Comparison of ENCODE assay signal across 24 cellular contexts in the genomic region with DNA sequence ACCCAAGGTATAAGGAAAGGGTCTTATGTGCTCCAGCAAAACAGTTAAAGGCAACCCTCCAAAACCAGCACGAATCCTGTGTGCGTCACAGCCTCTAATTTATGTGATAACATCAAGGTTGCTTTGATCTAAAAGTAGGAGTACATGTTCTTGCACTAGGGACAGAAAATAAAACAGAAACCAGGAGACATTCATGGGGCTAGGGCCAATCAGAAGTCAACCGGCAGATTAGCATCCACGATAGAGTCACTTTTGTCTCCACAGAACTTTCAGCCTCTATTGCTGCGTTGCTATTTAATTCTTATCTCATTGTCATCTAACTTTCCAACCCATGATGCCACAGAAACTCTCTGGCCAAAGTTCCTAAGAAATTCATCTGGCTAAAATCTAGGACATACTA.
A peak's percentile ranks its signal among the peaks of the same experiment; 100 is the strongest.
DNase-seq lines count a peak whose midpoint lies in the region; ATAC-seq, FAIRE-seq and TF ChIP-seq lines count a peak whose summit lies in the region.
"Had no signal": no experiment of that assay in that cellular context is flagged by ENCODE, and none has a peak within 500 bp of the region (broad histone marks: within the 10 kb centered on the region; RNA-seq: fewer than 3 reads in every experiment).

No MANE protein-coding gene starts in this region.

- peak; percentile 55 for FAIRE-seq in bronchial epithelial cell (lab: Jason Lieb, UNC)
- FAIRE-seq: A549, D721Med, GM12891, GM18507 had no signal

- H3F3A ChIP-seq in GM23338 (replicated peaks; ENCODE audit: low read depth) = no peaks in the 10 kb centered on the region

- intact Hi-C loops in left cardiac atrium (cut with DNase I) = no loop called here

- H3K27me3 Mint-ChIP-seq in GM23338 (ENCODE audit: insufficient read depth, low read depth, poor library complexity) (no peaks in the 10 kb centered on the region), mesothelial cell of epicardium (ENCODE audit: low read depth) (no peaks in the 10 kb centered on the region)
- H3K27me3 Mint-ChIP-seq: CD4-positive, alpha-beta T cell; CD8-positive, alpha-beta memory T cell had no signal

- H3K27me3 ChIP-seq in GM23338 (ENCODE audit: insufficient read depth) (no peaks in the 10 kb centered on the region), bronchial epithelial cell (ENCODE audit: control insufficient read depth, insufficient read depth, low read length) (no peaks in the 10 kb centered on the region)
- H3K27me3 ChIP-seq: BE2C; BLaER1 treated with 17β-estradiol and CSF1 and Interleukin-3, amounts not matched to agents 10 nM and 100 nM had no signal

- no peaks in the 10 kb centered on the region for H3K4me1 ChIP-seq in GM23338 (ENCODE audit: insufficient read depth)
- H3K4me1 ChIP-seq: A549; BE2C; BLaER1 treated with 17β-estradiol and CSF1 and Interleukin-3, amounts not matched to agents 10 nM and 100 nM had no signal

- H2AFZ ChIP-seq in GM23338 = peak overlapping the region; percentile 54; the same call in 1 of the 2 replicates

- no peak overlapping the region for H3K27ac ChIP-seq in GM23338 (ENCODE audit: low read depth)
- H3K27ac ChIP-seq: A549; BLaER1 treated with 17β-estradiol and CSF1 and Interleukin-3, amounts not matched to agents 10 nM and 100 nM had no signal

- H3K27ac Mint-ChIP-seq in GM23338 = no peak overlapping the region
- peak overlapping the region; percentile 3 for H3K27ac Mint-ChIP-seq in mesothelial cell of epicardium
- H3K27ac Mint-ChIP-seq: CD14-positive monocyte; CD4-positive, alpha-beta T cell; CD8-positive, alpha-beta memory T cell had no signal

- TF ChIP-seq CTCF in GM23338 (conservative IDR thresholded peaks at IDR 0.05; ENCODE audit: low read depth in 2 of 2) = no peak
- TF ChIP-seq CTCF in bronchial epithelial cell (IDR thresholded peaks at IDR 0.05; ENCODE audit: insufficient read depth, low read length, severe bottlenecking) = no peak
- TF ChIP-seq CTCF in mesothelial cell of epicardium (IDR thresholded peaks at IDR 0.05; ENCODE audit: unreplicated experiment) = no peak

- H3K4me1 Mint-ChIP-seq in GM23338 (peaks cover 12% of the 10 kb centered on the region), mesothelial cell of epicardium (peaks cover 14% of the 10 kb centered on the region)
- H3K4me1 Mint-ChIP-seq: CD14-positive monocyte; CD8-positive, alpha-beta memory T cell had no signal

- no peak for DNase-seq in GM23338 (ENCODE audit: low spot score)
- peak; percentile 19 for DNase-seq in M059J (ENCODE audit: low read depth)
- DNase-seq in bronchial epithelial cell (ENCODE audit: low read depth) = no peak
- no peak for DNase-seq in mesothelial cell of epicardium (ENCODE audit: low spot score in 2 of 2, unreplicated experiment in 2 of 2)
- no peak for DNase-seq in left cardiac atrium
- no peak for DNase-seq in DMS153 (lab: John Stamatoyannopoulos, UW)
- DNase-seq in stimulated activated CD4-positive, alpha-beta T cell treated with anti-CD3 and anti-CD28 coated beads, Interleukin-1b, Interleukin-23, amount 100 ng/mL, for 48 hours = no peak
- DNase-seq: 8988T; ACHN; AML-193; BE2C; CD4-positive, alpha-beta T cell; CD8-positive, alpha-beta memory T cell; DMS 273 treated with DMSO at 0.1 percent for 48 hours; DMS53; DMS79 treated with DMSO at 0.1 percent for 48 hours; GF-D8; HCEC 1CT had no signal

- no peak overlapping the region for H3K4me2 ChIP-seq in GM23338
- H3K4me2 ChIP-seq: A549; BLaER1 treated with 17β-estradiol and CSF1 and Interleukin-3, amounts not matched to agents 10 nM and 100 nM had no signal

- H3K9me2 ChIP-seq in GM23338 (ENCODE audit: insufficient read depth) = no peaks in the 10 kb centered on the region

- H3K79me2 ChIP-seq in GM23338 (replicated peaks; ENCODE audit: insufficient read depth) = no peaks in the 10 kb centered on the region

- H3K4me3 Mint-ChIP-seq in GM23338 = no peak overlapping the region
- no peak overlapping the region for H3K4me3 Mint-ChIP-seq in mesothelial cell of epicardium
- H3K4me3 Mint-ChIP-seq: CD14-positive monocyte; CD4-positive, alpha-beta T cell; CD8-positive, alpha-beta memory T cell had no signal

- no peak overlapping the region for H3K4me3 ChIP-seq in GM23338
- no peak overlapping the region for H3K4me3 ChIP-seq in bronchial epithelial cell (ENCODE audit: low read depth, low read length)
- H3K4me3 ChIP-seq: A549; BLaER1 treated with 17β-estradiol and CSF1 and Interleukin-3, amounts not matched to agents 10 nM and 100 nM had no signal

- H3K9me3 Mint-ChIP-seq in GM23338 = no peaks in the 10 kb centered on the region
- H3K9me3 Mint-ChIP-seq in mesothelial cell of epicardium = peaks cover 32% of the 10 kb centered on the region

- H3K36me3 Mint-ChIP-seq in GM23338 (ENCODE audit: low read depth) = no peaks in the 10 kb centered on the region
- peaks cover 6% of the 10 kb centered on the region for H3K36me3 Mint-ChIP-seq in mesothelial cell of epicardium
- H3K36me3 Mint-ChIP-seq: CD14-positive monocyte; CD8-positive, alpha-beta memory T cell had no signal

- H3K36me3 ChIP-seq in GM23338 (ENCODE audit: insufficient read depth) (no peaks in the 10 kb centered on the region), bronchial epithelial cell (ENCODE audit: control insufficient read depth, insufficient read depth, low read length) (no peaks in the 10 kb centered on the region)
- H3K36me3 ChIP-seq: BE2C; BLaER1 treated with 17β-estradiol and CSF1 and Interleukin-3, amounts not matched to agents 10 nM and 100 nM had no signal

- no peaks in the 10 kb centered on the region for H4K20me1 ChIP-seq in GM23338 (replicated peaks; ENCODE audit: insufficient read depth)
- H4K20me1 ChIP-seq: BLaER1 treated with 17β-estradiol and CSF1 and Interleukin-3, amounts not matched to agents 10 nM and 100 nM had no signal

- ATAC-seq in GM23338 (no peak), left cardiac atrium (no peak)
- ATAC-seq: A549 had no signal

TF ChIP-seq in GM23338, 12 proteins besides CTCF, POLR2A, EP300 and RAD21:
- no peak for TF ChIP-seq ZNF114 (CRISPR knock-in tag; IDR thresholded peaks at IDR 0.05)
